In the genomic region with DNA sequence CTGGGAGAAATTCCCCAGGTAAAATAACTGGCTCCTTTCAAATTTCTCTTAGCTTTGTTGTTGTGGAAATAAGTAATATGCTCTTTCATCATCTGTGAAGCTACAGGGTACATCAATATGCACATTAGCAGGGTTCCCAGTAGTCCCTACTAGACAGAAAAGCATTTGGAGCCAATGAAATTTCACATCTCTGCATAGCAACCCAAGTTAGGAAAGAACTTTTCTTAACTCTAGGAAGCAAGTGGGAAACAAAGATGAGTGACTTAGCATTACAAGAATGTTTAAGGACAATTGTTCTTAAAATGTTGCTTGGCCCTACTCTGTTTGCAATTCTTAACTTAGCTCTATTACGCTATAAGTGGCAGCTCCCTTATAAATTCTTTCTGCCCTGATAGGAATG, we compare ENCODE assay signal across 13 cellular contexts. TPM values are rescaled to one million over a fixed set of nuclear protein-coding genes. Genes with fewer than 3 reads are reported as not detected.
DNase-seq lines count a peak whose midpoint lies in the region; ATAC-seq and TF ChIP-seq lines count a peak whose summit lies in the region.
"Had no signal": no experiment of that assay in that cellular context is flagged by ENCODE, and none has a peak within 500 bp of the region (broad histone marks: within the 10 kb centered on the region; RNA-seq: fewer than 3 reads in every experiment).

No MANE protein-coding gene starts in this region.

- H3K4me2 ChIP-seq in smooth muscle cell, result peak overlapping the region; percentile 31
- H3K4me2 ChIP-seq: KMS-11 had no signal

- H3K27ac ChIP-seq in HUES48 (ENCODE audit: low read depth, low read length) (peak overlapping the region; percentile 94), smooth muscle cell (ENCODE audit: low read depth) (peak overlapping the region; percentile 73)
- no peak overlapping the region for H3K27ac ChIP-seq in CD8-positive, alpha-beta T cell (ENCODE audit: low read depth, low read length)
- H3K27ac ChIP-seq: KMS-11 had no signal

- peaks cover 66% of the 10 kb centered on the region for H3K4me1 Mint-ChIP-seq in central memory CD8-positive, alpha-beta T cell
- H3K4me1 Mint-ChIP-seq in activated naive CD4-positive, alpha-beta T cell treated with anti-CD3 and anti-CD28 coated beads for 36 hours (ENCODE audit: low read depth), result no peaks in the 10 kb centered on the region
- H3K4me1 Mint-ChIP-seq in CD8-positive, alpha-beta T cell (ENCODE audit: low read depth), result peaks cover 11% of the 10 kb centered on the region

- no peaks in the 10 kb centered on the region for H3K9me3 ChIP-seq in HUES48 (ENCODE audit: control insufficient read depth, insufficient read depth, low read length)
- no peaks in the 10 kb centered on the region for H3K9me3 ChIP-seq in smooth muscle cell (replicated peaks; ENCODE audit: low read depth)
- no peaks in the 10 kb centered on the region for H3K9me3 ChIP-seq in CD8-positive, alpha-beta T cell (ENCODE audit: low read length)
- H3K9me3 ChIP-seq: adrenal gland had no signal

- H3K27ac Mint-ChIP-seq in central memory CD8-positive, alpha-beta T cell (ENCODE audit: low read depth), result peak overlapping the region; percentile 85
- no peak overlapping the region for H3K27ac Mint-ChIP-seq in activated naive CD4-positive, alpha-beta T cell treated with anti-CD3 and anti-CD28 coated beads for 36 hours
- no peak overlapping the region for H3K27ac Mint-ChIP-seq in CD8-positive, alpha-beta T cell

- H3K4me3 ChIP-seq in HUES48 (ENCODE audit: low read depth, low read length) (no peak overlapping the region; the same call in 1 of the 2 replicates), smooth muscle cell (no peak overlapping the region)
- H3K4me3 ChIP-seq in CD8-positive, alpha-beta T cell (ENCODE audit: low read depth, low read length), result no peak overlapping the region
- H3K4me3 ChIP-seq: adrenal gland had no signal

- DNase-seq in central memory CD8-positive, alpha-beta T cell (ENCODE audit: low spot score in 2 of 2), result no peak
- DNase-seq in hepatic stellate cell (ENCODE audit: low spot score) (peak; percentile 11), smooth muscle cell (lab: John Stamatoyannopoulos, UW; ENCODE audit: unreplicated experiment) (no peak), NCI-H1417 treated with DMSO at 0.1 percent for 48 hours (lab: John Stamatoyannopoulos, UW) (no peak), DMS79 (lab: John Stamatoyannopoulos, UW) (no peak)
- DNase-seq in activated naive CD4-positive, alpha-beta T cell treated with anti-CD3 and anti-CD28 coated beads for 36 hours, result no peak
- no peak for DNase-seq in CD8-positive, alpha-beta T cell
- DNase-seq: activated B cell treated with CpG ODN at 0.5 μM for 24 hours; adrenal gland; CD8-positive, alpha-beta memory T cell had no signal

- H3F3A ChIP-seq in smooth muscle cell (ENCODE audit: low read depth), result peaks cover 24% of the 10 kb centered on the region

- POLR2A ChIA-PET in CD8-positive, alpha-beta T cell (lab: Charles Lee), result no interaction called here

- no peak overlapping the region for H2AFZ ChIP-seq in smooth muscle cell (ENCODE audit: low read depth)

- H3K27me3 Mint-ChIP-seq in central memory CD8-positive, alpha-beta T cell, result no peaks in the 10 kb centered on the region
- H3K27me3 Mint-ChIP-seq in activated naive CD4-positive, alpha-beta T cell treated with anti-CD3 and anti-CD28 coated beads for 36 hours (ENCODE audit: low read depth), result no peaks in the 10 kb centered on the region
- no peaks in the 10 kb centered on the region for H3K27me3 Mint-ChIP-seq in CD8-positive, alpha-beta T cell (ENCODE audit: low read depth)
- H3K27me3 Mint-ChIP-seq: activated B cell treated with CpG ODN at 0.5 μM for 24 hours; CD8-positive, alpha-beta memory T cell had no signal

- no peak for ATAC-seq in central memory CD8-positive, alpha-beta T cell (replicated peaks; ENCODE audit: extremely low read depth, poor library complexity, severe bottlenecking)
- no peak for ATAC-seq in CD8-positive, alpha-beta T cell
- ATAC-seq: SK-N-SH treated with all-trans-retinoic acid at 6 μM for 48 hours had no signal

- H3K36me3 Mint-ChIP-seq in central memory CD8-positive, alpha-beta T cell (ENCODE audit: insufficient read depth), result peaks cover 41% of the 10 kb centered on the region
- no peaks in the 10 kb centered on the region for H3K36me3 Mint-ChIP-seq in activated naive CD4-positive, alpha-beta T cell treated with anti-CD3 and anti-CD28 coated beads for 36 hours (ENCODE audit: low read depth)
- H3K36me3 Mint-ChIP-seq in CD8-positive, alpha-beta T cell, result no peaks in the 10 kb centered on the region

- H3K9me3 Mint-ChIP-seq in central memory CD8-positive, alpha-beta T cell, result no peaks in the 10 kb centered on the region
- no peaks in the 10 kb centered on the region for H3K9me3 Mint-ChIP-seq in activated naive CD4-positive, alpha-beta T cell treated with anti-CD3 and anti-CD28 coated beads for 36 hours
- H3K9me3 Mint-ChIP-seq in CD8-positive, alpha-beta T cell, result no peaks in the 10 kb centered on the region
- H3K9me3 Mint-ChIP-seq: activated B cell treated with CpG ODN at 0.5 μM for 24 hours; CD8-positive, alpha-beta memory T cell had no signal

- H3K4me1 ChIP-seq in HUES48 (ENCODE audit: control insufficient read depth, insufficient read depth, low read length) (peaks cover 46% of the 10 kb centered on the region), smooth muscle cell (ENCODE audit: low read depth) (peaks cover 71% of the 10 kb centered on the region)
- peaks cover 5% of the 10 kb centered on the region for H3K4me1 ChIP-seq in CD8-positive, alpha-beta T cell (ENCODE audit: insufficient read depth, low read length)

- no peaks in the 10 kb centered on the region for H3K27me3 ChIP-seq in HUES48 (ENCODE audit: control insufficient read depth, insufficient read depth, low read length)
- H3K27me3 ChIP-seq in smooth muscle cell (ENCODE audit: low read depth), result no peaks in the 10 kb centered on the region
- H3K27me3 ChIP-seq in CD8-positive, alpha-beta T cell (ENCODE audit: insufficient read depth, low read length), result no peaks in the 10 kb centered on the region
- H3K27me3 ChIP-seq: adrenal gland had no signal

- peaks cover 98% of the 10 kb centered on the region for H3K79me2 ChIP-seq in smooth muscle cell (ENCODE audit: low read depth)

- peaks cover 91% of the 10 kb centered on the region for H4K20me1 ChIP-seq in smooth muscle cell (ENCODE audit: low read depth)

- peak overlapping the region; percentile 21 for H3K4me3 Mint-ChIP-seq in central memory CD8-positive, alpha-beta T cell
- H3K4me3 Mint-ChIP-seq in activated naive CD4-positive, alpha-beta T cell treated with anti-CD3 and anti-CD28 coated beads for 36 hours, result no peak overlapping the region
- H3K4me3 Mint-ChIP-seq in CD8-positive, alpha-beta T cell, result no peak overlapping the region
- H3K4me3 Mint-ChIP-seq: activated B cell treated with CpG ODN at 0.5 μM for 24 hours had no signal

- TF ChIP-seq CTCF in smooth muscle cell (IDR thresholded peaks at IDR 0.05; ENCODE audit: borderline replicate concordance, insufficient read depth, poor library complexity, severe bottlenecking), result no peak
- no peak for TF ChIP-seq CTCF in CD8-positive, alpha-beta T cell (IDR thresholded peaks at IDR 0.05)

- CTCF ChIA-PET in activated naive CD4-positive, alpha-beta T cell treated with anti-CD3 and anti-CD28 coated beads for 36 hours (lab: Charles Lee), result no interaction called here
- CTCF ChIA-PET in CD8-positive, alpha-beta T cell (lab: Charles Lee), result no interaction called here

- H3K9ac ChIP-seq in HUES48 (ENCODE audit: low read depth, low read length) (0 out of 2 replicates have a peak overlapping the region, but pooled peaks have one; percentile 7), smooth muscle cell (ENCODE audit: low read depth) (no peak overlapping the region)
- H3K9ac ChIP-seq: KMS-11 had no signal

- H3K36me3 ChIP-seq in HUES48 (ENCODE audit: control insufficient read depth, insufficient read depth, low read length) (no peaks in the 10 kb centered on the region), smooth muscle cell (ENCODE audit: low read depth) (no peaks in the 10 kb centered on the region)
- H3K36me3 ChIP-seq in CD8-positive, alpha-beta T cell (ENCODE audit: insufficient read depth, low read length), result no peaks in the 10 kb centered on the region

- WGBS in smooth muscle cell (ENCODE audit: low lambda C conversion rate), result 48% methylated on average over 1 of the region's 1 CpG

- intact Hi-C loops in activated naive CD4-positive, alpha-beta T cell treated with anti-CD3 and anti-CD28 coated beads for 36 hours (cut with micrococcal nuclease), result no loop called here
- intact Hi-C loops in CD8-positive, alpha-beta T cell (cut with DNase I, micrococcal nuclease), result no loop called here

RNA-seq across cellular contexts. Expression of gene ZEB2, which starts 39.7 kb away (rescaled TPM):
- 148 and 158 TPM in 2 replicates for total RNA-seq in smooth muscle cell
- polyA plus RNA-seq in smooth muscle cell, result 50.8 and 67.5 TPM in 2 replicates
- total RNA-seq in activated naive CD4-positive, alpha-beta T cell treated with anti-CD3 and anti-CD28 coated beads for 36 hours, result 1 to 10 TPM; 4.3 to 4.9 TPM
- total RNA-seq in CD8-positive, alpha-beta T cell, result 10 to 100 TPM; 73.0 to 76.7 TPM

Comparison
In these comparisons a context has a peak if more than half of its experiments do, and no peak if none do; other contexts are left out.
1. RNA of gene ZEB2, which starts 39.7 kb away (total RNA-seq): 148 to 158 TPM in smooth muscle cell and 73.0 to 76.7 TPM in CD8-positive, alpha-beta T cell; 4.3 to 4.9 TPM in activated naive CD4-positive, alpha-beta T cell treated with anti-CD3 and anti-CD28 coated beads for 36 hours; every median in the first group is over 10 times any median in the second.